Comparison of ENCODE assay signal across 12 cellular contexts in genomic region chr20:35653893-35654292, GRCh38. TPM values are rescaled to one million over a fixed set of nuclear protein-coding genes. Genes with fewer than 3 reads are reported as not detected.
DNase-seq lines count a peak whose midpoint lies in the region; ATAC-seq and TF ChIP-seq lines count a peak whose summit lies in the region.
"Had no signal": no experiment of that assay in that cellular context is flagged by ENCODE, and none has a peak within 500 bp of the region (broad histone marks: within the 10 kb centered on the region; RNA-seq: fewer than 3 reads in every experiment).

No MANE protein-coding gene starts in this region.

- H3K27ac Mint-ChIP-seq in Caco-2 (ENCODE audit: unreplicated experiment): no peak overlapping the region
- H3K27ac Mint-ChIP-seq: CD4-positive, alpha-beta memory T cell; H9 had no signal

- H3K27ac ChIP-seq in IMR-90 (ENCODE audit: insufficient read depth, low read length) (no peak overlapping the region), mammary epithelial cell (ENCODE audit: insufficient read depth, low read depth, low read length) (no peak overlapping the region), right atrium auricular region (no peak overlapping the region), colonic mucosa (no peak overlapping the region)
- H3K27ac ChIP-seq: C4-2B had no signal

- H3K9me1 ChIP-seq in IMR-90 (ENCODE audit: insufficient read depth, low read length): peaks cover 16% of the 10 kb centered on the region

- H3K56ac ChIP-seq in IMR-90 (ENCODE audit: extremely low read depth, insufficient read depth, low read length): no peak overlapping the region

- H2BK120ac ChIP-seq in IMR-90 (ENCODE audit: low read depth, low read length): no peak overlapping the region

- H3K4me1 Mint-ChIP-seq in Caco-2 (ENCODE audit: low read depth, unreplicated experiment): peaks cover 13% of the 10 kb centered on the region

- no peak overlapping the region for H4K8ac ChIP-seq in IMR-90 (ENCODE audit: low read depth in 2 of 2, low read length in 2 of 2)

- no peaks in the 10 kb centered on the region for H3K27me3 Mint-ChIP-seq in Caco-2 (ENCODE audit: insufficient read depth, unreplicated experiment)
- H3K27me3 Mint-ChIP-seq: CD4-positive, alpha-beta memory T cell had no signal

- H4K5ac ChIP-seq in IMR-90 (ENCODE audit: low read depth, low read length): no peak overlapping the region

- no peak overlapping the region for H2BK20ac ChIP-seq in IMR-90 (ENCODE audit: low read depth, low read length)

- peaks cover 91% of the 10 kb centered on the region for H4K20me1 ChIP-seq in IMR-90 (ENCODE audit: insufficient read depth, low read length)
- H4K20me1 ChIP-seq in mammary epithelial cell (ENCODE audit: insufficient read depth, low read length): peaks cover 17% of the 10 kb centered on the region

- H3K4me3 Mint-ChIP-seq in Caco-2 (ENCODE audit: unreplicated experiment): no peak overlapping the region
- H3K4me3 Mint-ChIP-seq: CD4-positive, alpha-beta memory T cell; H9 had no signal

- H3K4me3 ChIP-seq in Caco-2 (ENCODE audit: low read depth, low read length) (no peak overlapping the region), IMR-90 (ENCODE audit: insufficient read depth, low read depth, low read length) (no peak overlapping the region), mammary epithelial cell (replicated peaks in 1 of 3; ENCODE audit: insufficient read depth in 1 of 3, low read depth in 2 of 3, low read length in 3 of 3) (no peak overlapping the region), right atrium auricular region (no peak overlapping the region), colonic mucosa (no peak overlapping the region)
- H3K4me3 ChIP-seq: K562 had no signal

- H3K36me3 Mint-ChIP-seq in Caco-2 (ENCODE audit: insufficient read depth, unreplicated experiment): peaks cover 33% of the 10 kb centered on the region

- peaks cover 11% of the 10 kb centered on the region for H3K36me3 ChIP-seq in Caco-2 (ENCODE audit: control insufficient read depth, insufficient read depth, low read length)
- peaks cover 23% of the 10 kb centered on the region for H3K36me3 ChIP-seq in IMR-90 (ENCODE audit: control insufficient read depth, insufficient read depth, low read length)
- H3K36me3 ChIP-seq in mammary epithelial cell (ENCODE audit: insufficient read depth, low read length): peaks cover 27% of the 10 kb centered on the region
- peaks cover 20% of the 10 kb centered on the region for H3K36me3 ChIP-seq in right atrium auricular region
- peaks cover 14% of the 10 kb centered on the region for H3K36me3 ChIP-seq in colonic mucosa

- dilution Hi-C loops in IMR-90 (cut with HindIII; ENCODE audit: low sequenced_read_pairs, unreplicated experiment): no loop called here
- dilution Hi-C loops in mammary epithelial cell (cut with HindIII; ENCODE audit: low sequenced_read_pairs): loop anchor here (5.0 kb wide), 1 partner anchor 182 kb away; no protein-coding TSS in a partner anchor

- no peak overlapping the region for H2AK9ac ChIP-seq in IMR-90 (replicated peaks; ENCODE audit: low read depth, low read length, poor library complexity)

- no peak overlapping the region for H3K14ac ChIP-seq in IMR-90 (replicated peaks; ENCODE audit: low read depth, low read length)

- no peaks in the 10 kb centered on the region for H3K4me1 ChIP-seq in Caco-2
- peaks cover 9% of the 10 kb centered on the region for H3K4me1 ChIP-seq in IMR-90 (ENCODE audit: control insufficient read depth, insufficient read depth, low read length)
- no peaks in the 10 kb centered on the region for H3K4me1 ChIP-seq in mammary epithelial cell (ENCODE audit: insufficient read depth, low read length)
- peaks cover 0 to 35% of the 10 kb centered on the region in 2 donors for H3K4me1 ChIP-seq in right atrium auricular region
- no peaks in the 10 kb centered on the region for H3K4me1 ChIP-seq in colonic mucosa
- H3K4me1 ChIP-seq: BE2C had no signal

- H3K79me2 ChIP-seq in mammary epithelial cell (ENCODE audit: insufficient read depth, low read length): peaks cover 100% of the 10 kb centered on the region

- no peak for ATAC-seq in IMR-90 (ENCODE audit: low read depth)

- no peak overlapping the region for H3K18ac ChIP-seq in IMR-90 (ENCODE audit: low read depth, low read length)

- TF ChIP-seq RAD21 in IMR-90 (IDR thresholded peaks at IDR 0.05; ENCODE audit: low read length): no peak

- DNase-seq in Caco-2 (no peak), IMR-90 (no peak), mammary epithelial cell (no peak), right atrium auricular region (ENCODE audit: low spot score) (no peak), colonic mucosa (no peak)
- DNase-seq: BE2C; CD4-positive, alpha-beta memory T cell; GDM1; GOT3; H9 had no signal

- CTCF ChIA-PET in Caco-2 (lab: Charles Lee): no interaction called here
- CTCF ChIA-PET in IMR-90 (lab: Yijun Ruan, JAX): no interaction called here
- CTCF ChIA-PET in mammary epithelial cell (lab: Charles Lee; ENCODE audit: low non-redundant PET): no interaction called here

- no peak overlapping the region for H2AK5ac ChIP-seq in IMR-90 (ENCODE audit: low read depth, low read length)

- WGBS in IMR-90 (ENCODE audit: extremely low coverage in 2 of 2, insufficient read length in 1 of 2), 2 experiments: 100% methylated on average over 1 of the region's 4 CpGs; no CpG with 5 or more reads in 1 of the 2 experiments
- WGBS in mammary epithelial cell (ENCODE audit: low coverage, missing lambda C conversion rate): 95% methylated on average over 4 of the region's 4 CpGs

- H3K23ac ChIP-seq in IMR-90 (ENCODE audit: low read depth, low read length): no peak overlapping the region

- H2BK15ac ChIP-seq in IMR-90 (ENCODE audit: low read depth, low read length): no peak overlapping the region

- in situ Hi-C loops in IMR-90 (cut with MboI; ENCODE audit: low sequenced_read_pairs) (no loop called here), mammary epithelial cell (cut with MboI; ENCODE audit: low sequenced_read_pairs in 2 of 2) (no loop called here)

- H2AFZ ChIP-seq in IMR-90 (replicated peaks; ENCODE audit: low read length, poor library complexity): no peak overlapping the region
- H2AFZ ChIP-seq in mammary epithelial cell (ENCODE audit: low read depth, low read length): no peak overlapping the region

- POLR2A ChIA-PET in Caco-2 (lab: Charles Lee): no interaction called here
- POLR2A ChIA-PET in IMR-90 (lab: Charles Lee; ENCODE audit: unreplicated experiment): no interaction called here

- H3K4ac ChIP-seq in IMR-90 (ENCODE audit: low read depth, low read length): no peak overlapping the region

- no peak for TF ChIP-seq POLR2A in IMR-90 (IDR thresholded peaks at IDR 0.05; ENCODE audit: low read depth, low read length)

- H3K9me3 ChIP-seq in Caco-2 (no peaks in the 10 kb centered on the region), IMR-90 (ENCODE audit: control insufficient read depth, insufficient read depth, low read length) (no peaks in the 10 kb centered on the region), mammary epithelial cell (replicated peaks; ENCODE audit: insufficient read depth, low read length) (no peaks in the 10 kb centered on the region), right atrium auricular region (no peaks in the 10 kb centered on the region), colonic mucosa (no peaks in the 10 kb centered on the region)
- H3K9me3 ChIP-seq: BE2C had no signal

- H3K27me3 ChIP-seq in Caco-2 (replicated peaks; ENCODE audit: control insufficient read depth, insufficient read depth, low read length): no peaks in the 10 kb centered on the region
- no peaks in the 10 kb centered on the region for H3K27me3 ChIP-seq in IMR-90 (ENCODE audit: control insufficient read depth, insufficient read depth, low read length)
- H3K27me3 ChIP-seq in mammary epithelial cell (ENCODE audit: insufficient read depth, low read length): no peaks in the 10 kb centered on the region
- H3K27me3 ChIP-seq in right atrium auricular region: no peaks in the 10 kb centered on the region
- no peaks in the 10 kb centered on the region for H3K27me3 ChIP-seq in colonic mucosa
- H3K27me3 ChIP-seq: BE2C had no signal

- H3K4me2 ChIP-seq in IMR-90 (ENCODE audit: low read depth, low read length) (no peak overlapping the region), mammary epithelial cell (ENCODE audit: insufficient read depth, low read depth, low read length) (no peak overlapping the region)

- TSS peak; percentile 1 for BruUV-seq in Caco-2 (replicated peaks; lab: Mats Ljungman, UMichigan)
- BruUV-seq in IMR-90 (replicated peaks; lab: Mats Ljungman, UMichigan): TSS peak; percentile 35
- BruUV-seq in mammary epithelial cell (replicated peaks; lab: Mats Ljungman, UMichigan): TSS peak; percentile 9

- no peak overlapping the region for H2BK5ac ChIP-seq in IMR-90 (ENCODE audit: low read depth, low read length, poor library complexity, severe bottlenecking)

- no peak overlapping the region for H4K91ac ChIP-seq in IMR-90 (ENCODE audit: insufficient read depth, low read depth, low read length)

- no peak overlapping the region for H3K9ac ChIP-seq in IMR-90 (ENCODE audit: low read depth, low read length)
- no peak overlapping the region for H3K9ac ChIP-seq in mammary epithelial cell (ENCODE audit: insufficient read depth, low read length)
- no peak overlapping the region for H3K9ac ChIP-seq in colonic mucosa (ENCODE audit: low read depth in 2 of 2, low read length in 2 of 2)

- no peaks in the 10 kb centered on the region for H3K9me3 Mint-ChIP-seq in Caco-2 (ENCODE audit: unreplicated experiment)
- H3K9me3 Mint-ChIP-seq: CD4-positive, alpha-beta memory T cell; H9 had no signal

- H3K79me1 ChIP-seq in IMR-90 (ENCODE audit: low read depth in 1 of 2, low read length in 2 of 2): peaks cover 25 to 69% of the 10 kb centered on the region in 2 experiments

- TF ChIP-seq CTCF in Caco-2 (IDR thresholded peaks at IDR 0.05; ENCODE audit: insufficient read depth in 1 of 2, low read depth in 1 of 2, low read length in 1 of 2, severe bottlenecking in 1 of 2, unreplicated experiment in 1 of 2) (no peak), IMR-90 (conservative IDR thresholded peaks at IDR 0.05; ENCODE audit: low read depth, low read length) (no peak), mammary epithelial cell (conservative IDR thresholded peaks at IDR 0.05 in 1 of 2, IDR thresholded peaks at IDR 0.05 in 1 of 2; ENCODE audit: extremely low read depth in 1 of 2, insufficient read depth in 1 of 2, low read depth in 1 of 2, low read length in 2 of 2) (no peak), right atrium auricular region (IDR thresholded peaks at IDR 0.05) (no peak), colonic mucosa (IDR thresholded peaks at IDR 0.05) (no peak)

- intact Hi-C loops in Caco-2 (cut with micrococcal nuclease; ENCODE audit: unreplicated experiment) (no loop called here), IMR-90 (cut with micrococcal nuclease) (no loop called here), mammary epithelial cell (cut with micrococcal nuclease) (no loop called here), colonic mucosa (cut with DNase I) (no loop called here)

RNA-seq across cellular contexts. Expression of gene CPNE1, which starts 10.8 kb away (rescaled TPM):
- total RNA-seq in Caco-2 (2022) (815 and 833 TPM in 2 replicates), IMR-90 (2012; rRNA removed) (141 and 163 TPM in 2 replicates), mammary epithelial cell (100 to 1,000 TPM; 110 to 157 TPM), right atrium auricular region (10 to 100 TPM; 39.2 to 60.4 TPM), colonic mucosa (100 to 1,000 TPM; 137 to 152 TPM)
- polyA plus RNA-seq in IMR-90 (2012; rRNA removed) (165 and 189 TPM in 2 replicates), mammary epithelial cell (97.7 TPM)
- 158 and 268 TPM in 2 replicates for polyA plus RNA-seq in IMR-90 (2012; cell fraction: cytosol; rRNA removed)
- polyA plus RNA-seq in IMR-90 (2012; cell fraction: nucleus; rRNA removed; ENCODE audit: low replicate concordance): 564 and 652 TPM in 2 replicates
- polyA minus RNA-seq in mammary epithelial cell: 119 TPM

RNA-seq across cellular contexts. Expression of gene RBM12, which starts 10.8 kb away (rescaled TPM):
- total RNA-seq in Caco-2 (2022) (146 and 147 TPM in 2 replicates), IMR-90 (2012; rRNA removed) (65.8 and 69.4 TPM in 2 replicates), mammary epithelial cell (10 to 100 TPM; 62.8 to 71.2 TPM), right atrium auricular region (10 to 100 TPM; 18.4 to 20.9 TPM), colonic mucosa (10 to 100 TPM; 63.8 to 74.5 TPM)
- polyA plus RNA-seq in IMR-90 (2012; rRNA removed) (44.7 and 51.2 TPM in 2 replicates), mammary epithelial cell (91.9 TPM)
- polyA plus RNA-seq in IMR-90 (2012; cell fraction: cytosol; rRNA removed): 10.9 and 21.0 TPM in 2 replicates
- polyA plus RNA-seq in IMR-90 (2012; cell fraction: nucleus; rRNA removed; ENCODE audit: low replicate concordance): 47.0 and 117 TPM in 2 replicates
- 98.2 TPM for polyA minus RNA-seq in mammary epithelial cell

RNA-seq across cellular contexts. Expression of gene SPAG4, which starts 38.3 kb away (rescaled TPM):
- 5.4 and 6.1 TPM in 2 replicates for total RNA-seq in Caco-2 (2022)
- 1.8 and 1.9 TPM in 2 replicates for total RNA-seq in IMR-90 (2012; rRNA removed)
- polyA plus RNA-seq in IMR-90 (2012; rRNA removed): 5.5 and 5.8 TPM in 2 replicates
- polyA plus RNA-seq in IMR-90 (2012; cell fraction: cytosol; rRNA removed): 4.8 and 7.3 TPM in 2 replicates
- 17.5 and 19.5 TPM in 2 replicates for polyA plus RNA-seq in IMR-90 (2012; cell fraction: nucleus; rRNA removed; ENCODE audit: low replicate concordance)
- 1 to 10 TPM; 2.8 to 4.3 TPM for total RNA-seq in mammary epithelial cell
- 1.1 TPM for polyA plus RNA-seq in mammary epithelial cell
- polyA minus RNA-seq in mammary epithelial cell: not detected
- 1 to 10 TPM; 4.6 to 5.5 TPM for total RNA-seq in right atrium auricular region
- 1 to 10 TPM; 5.7 to 8.6 TPM for total RNA-seq in colonic mucosa

RNA-seq across cellular contexts. Expression of gene NFS1, which starts 45.3 kb away (rescaled TPM):
- total RNA-seq in Caco-2 (2022): 69.8 and 77.1 TPM in 2 replicates
- 11.4 and 16.5 TPM in 2 replicates for total RNA-seq in IMR-90 (2012; rRNA removed)
- polyA plus RNA-seq in IMR-90 (2012; rRNA removed): 31.4 and 35.6 TPM in 2 replicates
- 29.4 and 47.8 TPM in 2 replicates for polyA plus RNA-seq in IMR-90 (2012; cell fraction: cytosol; rRNA removed)
- polyA plus RNA-seq in IMR-90 (2012; cell fraction: nucleus; rRNA removed; ENCODE audit: low replicate concordance): 35.0 and 47.5 TPM in 2 replicates
- total RNA-seq in mammary epithelial cell: 10 to 100 TPM; 28.8 to 33.0 TPM
- polyA plus RNA-seq in mammary epithelial cell: 44.8 TPM
- 57.3 TPM for polyA minus RNA-seq in mammary epithelial cell
- 10 to 100 TPM; 24.6 to 38.7 TPM for total RNA-seq in right atrium auricular region
- 10 to 100 TPM; 42.0 to 45.1 TPM for total RNA-seq in colonic mucosa

RNA-seq across cellular contexts. Expression of gene ROMO1, which starts 45.3 kb away (rescaled TPM):
- 354 and 357 TPM in 2 replicates for total RNA-seq in Caco-2 (2022)
- total RNA-seq in IMR-90 (2012; rRNA removed): 223 and 397 TPM in 2 replicates
- 555 and 601 TPM in 2 replicates for polyA plus RNA-seq in IMR-90 (2012; rRNA removed)
- 1,487 and 2,019 TPM in 2 replicates for polyA plus RNA-seq in IMR-90 (2012; cell fraction: cytosol; rRNA removed)
- 350 and 360 TPM in 2 replicates for polyA plus RNA-seq in IMR-90 (2012; cell fraction: nucleus; rRNA removed; ENCODE audit: low replicate concordance)
- 100 to 1,000 TPM; 113 to 176 TPM for total RNA-seq in mammary epithelial cell
- 386 TPM for polyA plus RNA-seq in mammary epithelial cell
- 17.3 TPM for polyA minus RNA-seq in mammary epithelial cell
- 100 to 1,000 TPM; 263 to 409 TPM for total RNA-seq in right atrium auricular region
- total RNA-seq in colonic mucosa: 100 to 1,000 TPM; 189 to 268 TPM
